22 cellular contexts compared by ENCODE assay signal in the genomic region with DNA sequence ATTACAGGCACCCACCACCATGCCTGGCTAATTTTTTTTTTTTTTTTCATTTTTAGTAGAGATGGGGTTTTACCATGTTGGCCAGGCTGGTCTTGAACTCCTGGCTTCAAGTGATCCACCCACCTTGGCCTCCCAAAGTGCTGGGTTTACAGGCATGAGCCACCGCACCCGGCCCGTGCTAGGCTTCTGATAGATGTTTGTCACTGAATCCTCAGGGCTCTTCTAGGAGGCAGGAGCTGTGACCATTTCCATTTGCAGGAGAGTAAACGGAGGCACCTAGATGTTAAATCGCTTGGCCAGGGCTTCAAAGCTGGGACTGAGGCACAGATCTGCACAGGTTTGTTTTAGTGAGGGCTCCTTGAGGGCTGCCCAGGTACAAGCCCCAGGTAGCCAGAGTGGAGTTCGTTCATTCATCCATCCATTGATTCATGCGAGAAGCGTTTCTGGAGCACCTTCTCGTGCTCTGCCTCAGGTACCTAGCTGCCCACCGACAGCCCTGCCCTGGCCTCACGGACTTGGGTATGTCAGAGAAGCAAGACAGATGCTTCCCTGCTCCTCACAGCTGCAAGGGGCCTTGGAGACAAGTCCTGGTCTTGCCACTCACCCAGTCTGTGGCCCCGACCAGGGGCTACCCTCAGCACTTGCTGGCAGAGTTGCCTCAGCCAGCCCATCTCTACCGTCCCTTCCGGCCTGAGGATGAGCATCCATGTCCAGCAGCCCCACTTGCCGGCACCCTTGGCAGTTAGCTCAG.
DNase-seq lines count a peak whose midpoint lies in the region; ATAC-seq and TF ChIP-seq lines count a peak whose summit lies in the region.
"Had no signal": no experiment of that assay in that cellular context is flagged by ENCODE, and none has a peak within 500 bp of the region (broad histone marks: within the 10 kb centered on the region; RNA-seq: fewer than 3 reads in every experiment).

No MANE protein-coding gene starts in this region.

- no peaks in the 10 kb centered on the region for H3K9me3 Mint-ChIP-seq in nephron progenitor cell

- H3K27me3 ChIP-seq in SK-N-SH (ENCODE audit: insufficient read depth) (no peaks in the 10 kb centered on the region), PC-9 (ENCODE audit: insufficient read depth, low read depth) (no peaks in the 10 kb centered on the region), mesendoderm (ENCODE audit: insufficient read depth, low read length, poor library complexity) (no peaks in the 10 kb centered on the region), spleen (replicated peaks in 1 of 7) (peaks cover 0 to 80% (median 0%) of the 10 kb centered on the region in 7 donors), BE2C (no peaks in the 10 kb centered on the region), mammary epithelial cell (ENCODE audit: insufficient read depth, low read length) (peaks cover 2% of the 10 kb centered on the region)

- no peak overlapping the region for H3K27ac Mint-ChIP-seq in nephron progenitor cell
- H3K27ac Mint-ChIP-seq: CD4-positive, CD25-positive, alpha-beta regulatory T cell had no signal

- no peaks in the 10 kb centered on the region for H3K36me3 Mint-ChIP-seq in nephron progenitor cell (ENCODE audit: low read depth)
- H3K36me3 Mint-ChIP-seq: CD4-positive, CD25-positive, alpha-beta regulatory T cell had no signal

- peak overlapping the region; percentile 94 for H3K23ac ChIP-seq in mesendoderm (ENCODE audit: low read length)

- H3K9me2 ChIP-seq in SK-N-SH (no peaks in the 10 kb centered on the region), PC-9 (ENCODE audit: insufficient read depth) (no peaks in the 10 kb centered on the region)

- 85% methylated on average over 12 of the region's 15 CpGs for WGBS in SK-N-SH (ENCODE audit: low lambda C conversion rate)
- no CpG with 5 or more reads among the region's 15 CpGs for WGBS in mesendoderm (ENCODE audit: extremely low coverage, insufficient coverage, low lambda C conversion rate)
- 78 to 88% (median 82%) methylated on average over 12 to 15 of the region's 15 CpGs for WGBS in spleen, 5 donors
- WGBS in mammary epithelial cell (ENCODE audit: low coverage, missing lambda C conversion rate) = 90% methylated on average over 12 of the region's 15 CpGs

- no peak overlapping the region for H3K4me3 Mint-ChIP-seq in nephron progenitor cell
- H3K4me3 Mint-ChIP-seq: CD4-positive, CD25-positive, alpha-beta regulatory T cell had no signal

- in situ Hi-C loops in mammary epithelial cell (cut with MboI; ENCODE audit: low sequenced_read_pairs in 2 of 2) = no loop called here

- peak overlapping the region; percentile 53; the same call in 1 of the 2 replicates for H3K4me2 ChIP-seq in SK-N-SH
- H3K4me2 ChIP-seq in PC-9 = 0 out of 2 replicates have a peak overlapping the region, but pooled peaks have one; percentile 10
- no peak overlapping the region for H3K4me2 ChIP-seq in mesendoderm (ENCODE audit: low read length)
- H3K4me2 ChIP-seq in mammary epithelial cell (ENCODE audit: insufficient read depth, low read depth, low read length) = no peak overlapping the region
- H3K4me2 ChIP-seq: KMS-11 had no signal

- no peak overlapping the region for H3K4me3 ChIP-seq in SK-N-SH (ENCODE audit: low read depth in 2 of 2, low read length in 1 of 2)
- H3K4me3 ChIP-seq in PC-9 = no peak overlapping the region
- no peak overlapping the region for H3K4me3 ChIP-seq in mesendoderm (ENCODE audit: low read length)
- H3K4me3 ChIP-seq in spleen = no peak overlapping the region
- no peak overlapping the region for H3K4me3 ChIP-seq in BE2C (ENCODE audit: low read depth, low read length)
- no peak overlapping the region for H3K4me3 ChIP-seq in mammary epithelial cell (replicated peaks in 1 of 3; ENCODE audit: insufficient read depth in 1 of 3, low read depth in 2 of 3, low read length in 3 of 3)
- H3K4me3 ChIP-seq: HAP-1, SK-N-MC had no signal

- H3K27ac ChIP-seq in SK-N-SH (ENCODE audit: low read depth in 2 of 2, low read length in 1 of 2) = peak overlapping the region in 1 of 2 experiments; percentile 42; a peak in 1 of 4 replicates
- no peak overlapping the region for H3K27ac ChIP-seq in PC-9
- H3K27ac ChIP-seq in mesendoderm (ENCODE audit: low read depth, low read length) = no peak overlapping the region
- no peak overlapping the region for H3K27ac ChIP-seq in spleen
- no peak overlapping the region for H3K27ac ChIP-seq in mammary epithelial cell (ENCODE audit: insufficient read depth, low read depth, low read length)
- H3K27ac ChIP-seq: 22Rv1, KMS-11, SK-N-MC had no signal

- no peaks in the 10 kb centered on the region for H3F3A ChIP-seq in SK-N-SH (replicated peaks; ENCODE audit: insufficient read depth)
- no peaks in the 10 kb centered on the region for H3F3A ChIP-seq in PC-9 (ENCODE audit: insufficient read depth, low read depth)

- no peak overlapping the region for H3K56ac ChIP-seq in mesendoderm (ENCODE audit: low read length)

- peak overlapping the region; percentile 44; the same call in 1 of the 2 replicates for H2AFZ ChIP-seq in SK-N-SH (ENCODE audit: low read depth)
- H2AFZ ChIP-seq in PC-9 = no peak overlapping the region
- H2AFZ ChIP-seq in mammary epithelial cell (ENCODE audit: low read depth, low read length) = no peak overlapping the region

- no peak for DNase-seq in SK-N-SH
- DNase-seq in PC-9 = no peak
- DNase-seq in mesendoderm = no peak
- peak; percentile 71 for DNase-seq in spleen
- no peak for DNase-seq in nephron progenitor cell
- no peak for DNase-seq in BE2C
- no peak for DNase-seq in mammary epithelial cell
- DNase-seq: Caco-2; CD4-positive, CD25-positive, alpha-beta regulatory T cell; DMS153; GF-D8; NCI-H1417 treated with DMSO at 0.1 percent for 48 hours; NCI-H1930; NCI-H2171; NCI-H526; SHP77 had no signal

- H4K20me1 ChIP-seq in SK-N-SH (ENCODE audit: insufficient read depth) (no peaks in the 10 kb centered on the region), PC-9 (ENCODE audit: insufficient read depth) (no peaks in the 10 kb centered on the region), mammary epithelial cell (ENCODE audit: insufficient read depth, low read length) (no peaks in the 10 kb centered on the region)

- H3K27me3 Mint-ChIP-seq in nephron progenitor cell (ENCODE audit: low read depth, poor library complexity) = peaks cover 4% of the 10 kb centered on the region
- H3K27me3 Mint-ChIP-seq: CD4-positive, CD25-positive, alpha-beta regulatory T cell had no signal

- H4K8ac ChIP-seq in mesendoderm (ENCODE audit: low read depth, low read length) = no peak overlapping the region

- H3K18ac ChIP-seq in mesendoderm (ENCODE audit: low read length) = no peak overlapping the region

- no peak for TF ChIP-seq EP300 in SK-N-SH (IDR thresholded peaks at IDR 0.05; ENCODE audit: borderline replicate concordance in 1 of 2, low read depth in 1 of 2, low read length in 1 of 2)

- TF ChIP-seq CTCF in SK-N-SH (IDR thresholded peaks at IDR 0.05) (no peak), PC-9 (conservative IDR thresholded peaks at IDR 0.05) (no peak; the same call in 1 of the 2 replicates), spleen (IDR thresholded peaks at IDR 0.05 in 8 of 11, conservative IDR thresholded peaks at IDR 0.05 in 3 of 11) (no peak), nephron progenitor cell (IDR thresholded peaks at IDR 0.05) (no peak), BE2C (IDR thresholded peaks at IDR 0.05; ENCODE audit: low read depth, low read length) (no peak), mammary epithelial cell (conservative IDR thresholded peaks at IDR 0.05 in 1 of 2, IDR thresholded peaks at IDR 0.05 in 1 of 2; ENCODE audit: extremely low read depth in 1 of 2, insufficient read depth in 1 of 2, low read depth in 1 of 2, low read length in 2 of 2) (no peak)

- intact Hi-C loops in PC-9 (cut with micrococcal nuclease; ENCODE audit: unreplicated experiment) = loop anchor here (2.0 kb wide), 1 partner anchor 322 kb away; no protein-coding TSS in a partner anchor
- intact Hi-C loops in spleen (cut with DNase I; ENCODE audit: low total_unique reads) = no loop called here
- intact Hi-C loops in mammary epithelial cell (cut with micrococcal nuclease) = loop anchor here (10.0 kb wide), 1 partner anchor 386 kb away; no protein-coding TSS in a partner anchor

- no peak for TF ChIP-seq RAD21 in SK-N-SH (IDR thresholded peaks at IDR 0.05; ENCODE audit: low read length)

- no peak overlapping the region for H2BK5ac ChIP-seq in mesendoderm (ENCODE audit: low read length)

- no peak overlapping the region for H4K5ac ChIP-seq in mesendoderm (ENCODE audit: low read length)

- H3K9me3 ChIP-seq in SK-N-SH = no peaks in the 10 kb centered on the region
- no peaks in the 10 kb centered on the region for H3K9me3 ChIP-seq in PC-9 (ENCODE audit: insufficient read depth, low read depth)
- no peaks in the 10 kb centered on the region for H3K9me3 ChIP-seq in spleen
- no peaks in the 10 kb centered on the region for H3K9me3 ChIP-seq in BE2C
- no peaks in the 10 kb centered on the region for H3K9me3 ChIP-seq in mammary epithelial cell (replicated peaks; ENCODE audit: insufficient read depth, low read length)
- H3K9me3 ChIP-seq: Caco-2, HAP-1 had no signal

- POLR2A ChIA-PET in SK-N-SH (lab: Yijun Ruan, JAX) (no interaction called here), PC-9 (lab: Charles Lee; ENCODE audit: unreplicated experiment) (interaction anchor here (0.5 to 0.9 kb wide), 4 partner anchors 9 to 122 kb away, joined by 3 to 7 read pairs (median 5); no protein-coding TSS in a partner anchor)

- peaks cover 0 to 10% of the 10 kb centered on the region in 2 experiments; a peak in 3 of 4 replicates for H3K4me1 ChIP-seq in SK-N-SH (ENCODE audit: control insufficient read depth in 1 of 2, insufficient read depth in 2 of 2, low read depth in 1 of 2, low read length in 1 of 2)
- H3K4me1 ChIP-seq in PC-9 (replicated peaks; ENCODE audit: insufficient read depth) = peaks cover 12% of the 10 kb centered on the region
- no peaks in the 10 kb centered on the region for H3K4me1 ChIP-seq in mesendoderm (ENCODE audit: control insufficient read depth, low read depth, low read length)
- H3K4me1 ChIP-seq in spleen = peaks cover 0 to 12% (median 2%) of the 10 kb centered on the region in 6 donors
- no peaks in the 10 kb centered on the region for H3K4me1 ChIP-seq in BE2C
- peaks cover 8% of the 10 kb centered on the region for H3K4me1 ChIP-seq in mammary epithelial cell (ENCODE audit: insufficient read depth, low read length)
- H3K4me1 ChIP-seq: Caco-2, HAP-1 had no signal

- no peak overlapping the region for H3K4ac ChIP-seq in mesendoderm (ENCODE audit: low read depth, low read length)

- H3K79me1 ChIP-seq in mesendoderm (ENCODE audit: low read length) = no peaks in the 10 kb centered on the region

- peaks cover 45% of the 10 kb centered on the region for H3K4me1 Mint-ChIP-seq in nephron progenitor cell

- no TSS peak for BruUV-seq in PC-9 (replicated peaks; lab: Mats Ljungman, UMichigan)
- BruUV-seq in mammary epithelial cell (replicated peaks; lab: Mats Ljungman, UMichigan) = no TSS peak

- no peak overlapping the region for H3K9ac ChIP-seq in SK-N-SH
- no peak overlapping the region for H3K9ac ChIP-seq in mesendoderm (ENCODE audit: low read length)
- no peak overlapping the region for H3K9ac ChIP-seq in mammary epithelial cell (ENCODE audit: insufficient read depth, low read length)
- H3K9ac ChIP-seq: KMS-11 had no signal

- H2AK5ac ChIP-seq in mesendoderm (ENCODE audit: low read length) = no peak overlapping the region

- ATAC-seq in SK-N-SH treated with all-trans-retinoic acid at 6 μM for 48 hours = no peak
- ATAC-seq: HepG2 had no signal

- TF ChIP-seq POLR2A in spleen (IDR thresholded peaks at IDR 0.05) = no peak

- no peaks in the 10 kb centered on the region for H3K36me3 ChIP-seq in SK-N-SH (replicated peaks in 1 of 2; ENCODE audit: control insufficient read depth in 1 of 2, insufficient read depth in 2 of 2, low read length in 1 of 2)
- H3K36me3 ChIP-seq in PC-9 (ENCODE audit: low read depth) = no peaks in the 10 kb centered on the region
- no peaks in the 10 kb centered on the region for H3K36me3 ChIP-seq in mesendoderm (ENCODE audit: control insufficient read depth, insufficient read depth, low read length)
- H3K36me3 ChIP-seq in spleen = no peaks in the 10 kb centered on the region
- no peaks in the 10 kb centered on the region for H3K36me3 ChIP-seq in BE2C
- H3K36me3 ChIP-seq in mammary epithelial cell (ENCODE audit: insufficient read depth, low read length) = no peaks in the 10 kb centered on the region
- H3K36me3 ChIP-seq: HAP-1 had no signal

- no peak overlapping the region for H2BK15ac ChIP-seq in mesendoderm (replicated peaks; ENCODE audit: low read depth)

- no peak overlapping the region for H2BK120ac ChIP-seq in mesendoderm (ENCODE audit: low read depth, low read length)

- H3K79me2 ChIP-seq in SK-N-SH (ENCODE audit: insufficient read depth) = no peaks in the 10 kb centered on the region
- H3K79me2 ChIP-seq in PC-9 (ENCODE audit: low read depth) = no peaks in the 10 kb centered on the region
- no peaks in the 10 kb centered on the region for H3K79me2 ChIP-seq in mesendoderm (ENCODE audit: control insufficient read depth, insufficient read depth, low read length)
- H3K79me2 ChIP-seq in mammary epithelial cell (ENCODE audit: insufficient read depth, low read length) = no peaks in the 10 kb centered on the region

- dilution Hi-C loops in mammary epithelial cell (cut with HindIII; ENCODE audit: low sequenced_read_pairs) = loop anchor here (5.0 kb wide), 2 partner anchors 74 to 86 kb away; no protein-coding TSS in a partner anchor

- CTCF ChIA-PET in SK-N-SH (lab: Yijun Ruan, JAX) (interaction anchor here (0.6 kb wide), 1 partner anchor 31 kb away, joined by 3 read pairs; no protein-coding TSS in a partner anchor), PC-9 (lab: Charles Lee) (interaction anchor here (1.1 to 1.2 kb wide), 2 partner anchors 135 to 136 kb away, joined by 3 to 7 read pairs; a partner anchor contains a TSS), mammary epithelial cell (lab: Charles Lee; ENCODE audit: low non-redundant PET) (interaction anchor here (0.5 kb wide), 1 partner anchor 171 kb away, joined by 3 read pairs; no protein-coding TSS in a partner anchor)

Comparison
In these comparisons a context has a peak if more than half of its experiments do, and no peak if none do; other contexts are left out.
1. H3K4me2 ChIP-seq: peak in SK-N-SH (single experiment) and PC-9 (single experiment); none in mesendoderm (single experiment) and mammary epithelial cell (single experiment).